8 cellular contexts compared by ENCODE assay signal in the genomic region with DNA sequence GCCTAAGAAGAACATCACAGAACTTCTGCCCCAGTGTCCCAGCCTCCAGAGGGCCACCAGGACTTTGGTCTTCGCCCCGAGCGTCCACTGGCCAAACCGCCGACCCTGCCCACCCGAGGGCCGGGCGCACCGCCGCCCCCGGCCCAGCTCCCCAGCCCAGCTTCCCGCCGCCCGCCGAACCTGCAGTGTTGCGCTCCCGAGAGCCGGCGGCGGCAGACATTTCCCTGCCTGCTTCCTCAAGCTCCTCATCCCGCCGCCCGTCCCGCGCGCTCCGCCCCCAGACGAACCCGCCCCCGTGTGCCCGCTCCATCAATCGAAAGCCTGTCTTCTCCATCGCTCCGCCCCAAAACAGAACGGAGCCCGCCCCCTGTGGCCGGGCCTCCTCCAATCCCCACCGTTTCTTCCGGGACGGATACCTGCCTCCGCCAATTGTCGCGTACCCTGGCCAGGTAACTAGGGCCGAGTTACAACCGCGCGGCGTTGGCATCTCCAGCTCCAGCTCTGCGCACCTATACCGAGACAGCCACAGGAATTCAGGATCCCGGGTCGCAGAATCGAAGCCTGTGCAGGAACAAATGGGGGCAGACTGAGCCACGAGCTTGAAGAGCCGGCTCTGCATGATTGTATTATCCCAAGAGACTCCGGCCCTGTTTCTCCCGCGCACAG. TPM values are rescaled to one million over a fixed set of nuclear protein-coding genes. Genes with fewer than 3 reads are reported as not detected.
DNase-seq lines count a peak whose midpoint lies in the region; ATAC-seq, FAIRE-seq and TF ChIP-seq lines count a peak whose summit lies in the region.

No MANE protein-coding gene starts in this region.

- H3K4me1 ChIP-seq in right atrium auricular region: peaks cover 0 to 32% of the 10 kb centered on the region in 2 donors
- peaks cover 23% of the 10 kb centered on the region for H3K4me1 ChIP-seq in psoas muscle

- peaks cover 15% of the 10 kb centered on the region for H3K36me3 Mint-ChIP-seq in T-helper 1 cell treated with Interleukin-12 subunit alpha and Interleukin-12 subunit beta and Interleukin-4 antibody, amounts not matched to agents 30 μg/mL and 1 μg/mL, for 36 hours (ENCODE audit: low read depth)

- H3K4me3 ChIP-seq in right atrium auricular region (peak overlapping the region; percentile 66 to 87), psoas muscle (peak overlapping the region; percentile 83)

- no peaks in the 10 kb centered on the region for H3K27me3 Mint-ChIP-seq in T-helper 1 cell treated with Interleukin-12 subunit alpha and Interleukin-12 subunit beta and Interleukin-4 antibody, amounts not matched to agents 30 μg/mL and 1 μg/mL, for 36 hours (ENCODE audit: low read depth)

- no peak for FAIRE-seq in urothelium cell line (lab: Jason Lieb, UNC)

- peak in 1 of 2 donors; percentile 40 for TF ChIP-seq CTCF in right atrium auricular region (IDR thresholded peaks at IDR 0.05)
- TF ChIP-seq CTCF in psoas muscle (IDR thresholded peaks at IDR 0.05): no peak

- ATAC-seq in GM18502 (IDR thresholded peaks at IDR 0.05; ENCODE audit: poor library complexity, unreplicated experiment) (peak; percentile 90), HG02938 (IDR thresholded peaks at IDR 0.05; ENCODE audit: unreplicated experiment) (peak; percentile 91), psoas muscle (peak; percentile 95 to 99 (median 96))

- 0 to 1% (median 1%) methylated on average over 56 to 58 of the region's 58 CpGs for WGBS in psoas muscle, 3 donors

- intact Hi-C loops in psoas muscle (cut with DNase I): loop anchor here in 1 of 2 donors (5.0 kb wide), 1 partner anchor 39 kb away; no protein-coding TSS in a partner anchor

- no peaks in the 10 kb centered on the region for H3K9me3 ChIP-seq in right atrium auricular region
- no peaks in the 10 kb centered on the region for H3K9me3 ChIP-seq in psoas muscle

- no peaks in the 10 kb centered on the region for H3K9me3 Mint-ChIP-seq in T-helper 1 cell treated with Interleukin-12 subunit alpha and Interleukin-12 subunit beta and Interleukin-4 antibody, amounts not matched to agents 30 μg/mL and 1 μg/mL, for 36 hours

- DNase-seq in NCI-H1694 treated with DMSO at 0.1 percent for 48 hours (lab: John Stamatoyannopoulos, UW): peak; percentile 90
- peak; percentile 23 to 96 (median 90) for DNase-seq in amygdala (lab: John Stamatoyannopoulos, UW)
- peak; percentile 95 for DNase-seq in right atrium auricular region (ENCODE audit: low spot score)
- peak; percentile 96 to 97 for DNase-seq in psoas muscle
- peak; percentile 79 for DNase-seq in urothelium cell line (ENCODE audit: low spot score)

- peak overlapping the region; percentile 97 for H3K4me3 Mint-ChIP-seq in T-helper 1 cell treated with Interleukin-12 subunit alpha and Interleukin-12 subunit beta and Interleukin-4 antibody, amounts not matched to agents 30 μg/mL and 1 μg/mL, for 36 hours

- H3K27me3 ChIP-seq in right atrium auricular region (no peaks in the 10 kb centered on the region), psoas muscle (ENCODE audit: insufficient read depth in 3 of 3, low read length in 2 of 3) (no peaks in the 10 kb centered on the region)

- H3K27ac ChIP-seq in right atrium auricular region (peak overlapping the region; percentile 73 to 90), psoas muscle (peak overlapping the region; percentile 73)

- peaks cover 26% of the 10 kb centered on the region for H3K4me1 Mint-ChIP-seq in T-helper 1 cell treated with Interleukin-12 subunit alpha and Interleukin-12 subunit beta and Interleukin-4 antibody, amounts not matched to agents 30 μg/mL and 1 μg/mL, for 36 hours (ENCODE audit: low read depth)

- H3K36me3 ChIP-seq in right atrium auricular region (peaks cover 25% of the 10 kb centered on the region), psoas muscle (ENCODE audit: insufficient read depth in 1 of 2, low read depth in 1 of 2) (peaks cover 0 to 28% of the 10 kb centered on the region in 2 donors)

- H3K27ac Mint-ChIP-seq in T-helper 1 cell treated with Interleukin-12 subunit alpha and Interleukin-12 subunit beta and Interleukin-4 antibody, amounts not matched to agents 30 μg/mL and 1 μg/mL, for 36 hours: peak overlapping the region; percentile 76

RNA-seq across cellular contexts. Expression of a gene that starts 15.2 kb away (rescaled TPM):
- total RNA-seq in right atrium auricular region (10 to 100 TPM; 13.2 to 16.7 TPM), psoas muscle (10 to 100 TPM in 2 of 4 donors, 1 to 10 TPM in 2; 6.7 to 12.8 (median 9.3) TPM)
- 1 to 10 TPM; 3.8 to 6.6 (median 4.5) TPM for polyA plus RNA-seq in psoas muscle

RNA-seq across cellular contexts. Expression of a gene that starts 58.2 kb away (rescaled TPM):
- total RNA-seq in right atrium auricular region: 10 to 100 TPM; 20.4 to 22.1 TPM
- 10 to 100 TPM; 20.0 to 45.4 (median 35.0) TPM for total RNA-seq in psoas muscle
- polyA plus RNA-seq in psoas muscle: 10 to 100 TPM; 13.0 to 35.0 (median 30.0) TPM

Comparison
In these comparisons a context has a peak if more than half of its experiments do, and no peak if none do; other contexts are left out.
1. Peak in every context shown above with its lines: DNase-seq, ATAC-seq, H3K4me3 ChIP-seq and H3K27ac ChIP-seq.